Comparison of ENCODE assay signal across 9 cellular contexts in the genomic region with DNA sequence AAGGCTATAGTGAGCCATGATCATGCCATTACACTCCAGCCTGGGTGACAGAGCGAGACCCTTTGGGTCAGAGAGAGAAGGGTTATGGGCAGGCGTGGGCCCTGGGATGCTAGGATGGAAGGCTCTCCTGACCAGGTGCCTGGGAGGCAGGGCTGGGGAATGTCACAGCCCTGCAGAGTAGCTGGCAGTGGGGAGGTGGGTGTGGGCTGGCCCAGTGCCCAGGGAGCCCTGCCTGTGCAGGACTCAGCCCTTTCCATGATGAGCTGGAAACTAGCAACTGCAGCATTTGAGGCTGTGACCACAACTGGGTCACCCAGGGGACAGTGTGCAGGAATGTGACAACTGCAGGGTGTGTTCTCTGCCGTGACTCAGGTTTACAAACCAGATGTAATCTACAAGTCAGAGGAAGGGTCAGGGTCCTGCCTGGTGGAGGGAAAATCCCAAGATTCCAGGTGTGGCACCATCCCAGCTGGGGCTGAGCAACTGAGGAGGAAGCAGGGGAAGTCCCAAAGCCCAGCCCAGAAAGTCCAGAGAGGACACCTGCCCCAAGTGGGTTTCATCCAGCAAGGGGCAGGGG. TPM values are rescaled to one million over a fixed set of nuclear protein-coding genes. Genes with fewer than 3 reads are reported as not detected.
A peak's percentile ranks its signal among the peaks of the same experiment; 100 is the strongest.
DNase-seq lines count a peak whose midpoint lies in the region; ATAC-seq and TF ChIP-seq lines count a peak whose summit lies in the region.
"Had no signal": no experiment of that assay in that cellular context is flagged by ENCODE, and none has a peak within 500 bp of the region (broad histone marks: within the 10 kb centered on the region; RNA-seq: fewer than 3 reads in every experiment).

No MANE protein-coding gene starts in this region.

- H3K27ac ChIP-seq in VCaP = peak overlapping the region; percentile 7; the same call in 1 of the 2 replicates

- H3K27me3 ChIP-seq in H7 (ENCODE audit: control insufficient read depth, insufficient read depth, low read length) = no peaks in the 10 kb centered on the region

- H3K4me3 ChIP-seq in H7 (ENCODE audit: insufficient read depth, low read depth, low read length) = no peak overlapping the region

- ATAC-seq in Right ventricle myocardium superior (ENCODE audit: poor library complexity) = no peak

- peak; percentile 8 for DNase-seq in stimulated activated CD4-positive, alpha-beta T cell treated with anti-CD3 and anti-CD28 coated beads, Interleukin-1b, Interleukin-23, amount 100 ng/mL, for 48 hours
- no peak for DNase-seq in stimulated activated CD4-positive, alpha-beta T cell treated with anti-CD3 and anti-CD28 coated beads, Interleukin-4, amount 100 ng/mL, for 1 hour
- DNase-seq in islet precursor cell (peak; percentile 82), ureter (ENCODE audit: low spot score) (peak; percentile 89), H7 (no peak), NCI-H2029 treated with DMSO at 0.1 percent for 48 hours (lab: John Stamatoyannopoulos, UW) (no peak), Right ventricle myocardium superior (no peak)
- DNase-seq: NCI-H774 had no signal

- H3K36me3 ChIP-seq in H7 (replicated peaks; ENCODE audit: control insufficient read depth, insufficient read depth, low read length) = no peaks in the 10 kb centered on the region

- TF ChIP-seq CTCF in VCaP (conservative IDR thresholded peaks at IDR 0.05) = no peak

- intact Hi-C loops in Right ventricle myocardium superior (cut with DNase I) = loop anchor here (5.0 kb wide), 2 partner anchors 68 to 343 kb away; no protein-coding TSS in a partner anchor

RNA-seq across cellular contexts. Expression of gene SLC28A1, which starts 45.4 kb away (rescaled TPM):
- total RNA-seq in ureter = not detected
- not detected in 2 replicates for total RNA-seq in H7 (2014; rRNA removed; shearing (Covaris generic))
- 0.46 TPM for total RNA-seq in Right ventricle myocardium superior

RNA-seq across cellular contexts. Expression of gene PDE8A, which starts 51.8 kb away (rescaled TPM):
- 67.4 TPM for total RNA-seq in ureter
- 2.3 and 7.2 TPM in 2 replicates for total RNA-seq in H7 (2014; rRNA removed; shearing (Covaris generic))
- 13.5 TPM for total RNA-seq in Right ventricle myocardium superior

Comparison
In these comparisons a context has a peak if more than half of its experiments do, and no peak if none do; other contexts are left out.
1. DNase-seq: peak in stimulated activated CD4-positive, alpha-beta T cell treated with anti-CD3 and anti-CD28 coated beads, Interleukin-1b, Interleukin-23, amount 100 ng/mL, for 48 hours (single experiment), islet precursor cell (single experiment) and ureter (single experiment); none in stimulated activated CD4-positive, alpha-beta T cell treated with anti-CD3 and anti-CD28 coated beads, Interleukin-4, amount 100 ng/mL, for 1 hour (single experiment), H7 (single experiment), NCI-H2029 treated with DMSO at 0.1 percent for 48 hours (single experiment) and Right ventricle myocardium superior (single experiment).